Comparison of ENCODE assay signal across 21 cellular contexts in the genomic region with DNA sequence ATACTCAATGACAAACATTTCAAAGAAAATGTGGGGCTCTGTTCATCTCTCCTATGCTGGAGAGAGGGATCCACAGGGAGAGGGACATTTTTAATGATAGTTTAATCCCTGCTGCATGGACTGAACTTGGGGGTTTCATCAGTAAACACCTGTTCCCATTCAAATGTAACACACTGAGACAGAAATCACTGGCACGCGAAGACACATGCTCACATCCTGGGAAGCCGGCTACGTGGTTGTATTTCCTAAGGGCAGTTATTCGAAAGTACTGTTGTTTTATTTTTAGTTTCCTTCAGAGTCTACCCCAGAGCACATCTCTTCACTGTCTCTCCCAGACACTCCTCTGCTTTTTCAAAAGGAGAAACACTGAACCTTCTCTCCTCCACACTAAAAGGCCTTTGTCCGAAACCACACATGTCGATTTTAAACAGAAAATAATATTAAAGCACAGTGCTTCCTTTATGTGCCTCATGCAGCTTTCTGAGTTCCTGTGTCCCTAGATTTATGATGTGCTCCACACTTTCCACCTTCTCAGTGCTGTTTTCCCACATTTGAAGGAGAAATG. TPM values are rescaled to one million over a fixed set of nuclear protein-coding genes. Genes with fewer than 3 reads are reported as not detected.
DNase-seq lines count a peak whose midpoint lies in the region; ATAC-seq, FAIRE-seq and TF ChIP-seq lines count a peak whose summit lies in the region.
"Had no signal": no experiment of that assay in that cellular context is flagged by ENCODE, and none has a peak within 500 bp of the region (broad histone marks: within the 10 kb centered on the region; RNA-seq: fewer than 3 reads in every experiment).

No MANE protein-coding gene starts in this region.

- FAIRE-seq in HTR-8/SVneo (lab: Jason Lieb, UNC) = peak; percentile 26
- FAIRE-seq: A549 had no signal

- H3K27ac ChIP-seq in neural progenitor cell (no peak overlapping the region), left lung (no peak overlapping the region)
- H3K27ac ChIP-seq: A549, C4-2B had no signal

- H3K27me3 ChIP-seq in neural progenitor cell = no peaks in the 10 kb centered on the region
- H3K27me3 ChIP-seq in left lung = no peaks in the 10 kb centered on the region
- H3K27me3 ChIP-seq: MG63 had no signal

- in situ Hi-C loops in SK-MEL-5 (cut with HindIII; ENCODE audit: low pct_unique_long_range_greater_than_20kb, low sequenced_read_pairs) = no loop called here

- no peaks in the 10 kb centered on the region for H3K79me2 ChIP-seq in neural progenitor cell (ENCODE audit: low read depth)

- H3K27me3 Mint-ChIP-seq in neural progenitor cell (ENCODE audit: insufficient read depth, low read depth) = peaks cover 3% of the 10 kb centered on the region

- no peaks in the 10 kb centered on the region for H3K9me3 ChIP-seq in neural progenitor cell (ENCODE audit: low read depth)
- H3K9me3 ChIP-seq in left lung = no peaks in the 10 kb centered on the region
- H3K9me3 ChIP-seq: MG63 had no signal

- ATAC-seq in left lung = no peak
- no peak for ATAC-seq in HG02852 (IDR thresholded peaks at IDR 0.05; ENCODE audit: unreplicated experiment)
- ATAC-seq: A549 had no signal

- DNase-seq in HTR-8/SVneo (ENCODE audit: insufficient read length, low spot score) (no peak), SK-MEL-5 (ENCODE audit: low read depth, low spot score) (peak; percentile 88), foreskin melanocyte (peak; percentile 90), neural progenitor cell (ENCODE audit: low spot score) (no peak), left lung (no peak), erythroblast (lab: John Stamatoyannopoulos, UW) (no peak), COLO668 (lab: John Stamatoyannopoulos, UW; ENCODE audit: unreplicated experiment) (no peak)
- DNase-seq: DMS79 treated with DMSO at 0.1 percent for 48 hours, H7, HFFc6, MG63, NCI-H1048, NCI-H146, NCI-H2081, NCI-H510A, NCI-H774, RPMI8226, SIG-M5 had no signal

- H3K9ac ChIP-seq in neural progenitor cell = no peak overlapping the region

- TF ChIP-seq POLR2A in erythroblast (IDR thresholded peaks at IDR 0.05; ENCODE audit: low read length) = no peak

- no peaks in the 10 kb centered on the region for H3F3A ChIP-seq in neural progenitor cell (ENCODE audit: low read depth)

- no peak overlapping the region for H3K4me3 ChIP-seq in neural progenitor cell
- no peak overlapping the region for H3K4me3 ChIP-seq in left lung
- H3K4me3 ChIP-seq: A549, MG63 had no signal

- no peaks in the 10 kb centered on the region for H3K4me1 ChIP-seq in neural progenitor cell
- H3K4me1 ChIP-seq in left lung = no peaks in the 10 kb centered on the region
- H3K4me1 ChIP-seq: A549 had no signal

- H3K4me1 Mint-ChIP-seq in neural progenitor cell = no peaks in the 10 kb centered on the region

- H4K20me1 ChIP-seq in neural progenitor cell (ENCODE audit: low read depth) = no peaks in the 10 kb centered on the region

- peaks cover 2% of the 10 kb centered on the region for H3K9me3 Mint-ChIP-seq in neural progenitor cell
- H3K9me3 Mint-ChIP-seq: HFFc6 had no signal

- H3K4me3 Mint-ChIP-seq in neural progenitor cell = no peak overlapping the region
- H3K4me3 Mint-ChIP-seq: HFFc6 had no signal

- intact Hi-C loops in left lung (cut with DNase I) = no loop called here

- no peak for TF ChIP-seq CTCF in neural progenitor cell (IDR thresholded peaks at IDR 0.05)
- TF ChIP-seq CTCF in left lung (IDR thresholded peaks at IDR 0.05) = no peak

- H2AFZ ChIP-seq in neural progenitor cell (replicated peaks) = no peak overlapping the region

- H3K36me3 ChIP-seq in neural progenitor cell (no peaks in the 10 kb centered on the region), left lung (no peaks in the 10 kb centered on the region)
- H3K36me3 ChIP-seq: MG63 had no signal

- no peaks in the 10 kb centered on the region for H3K36me3 Mint-ChIP-seq in neural progenitor cell

- no peak overlapping the region for H3K4me2 ChIP-seq in neural progenitor cell
- H3K4me2 ChIP-seq: A549 had no signal

- H3K27ac Mint-ChIP-seq in neural progenitor cell = peak overlapping the region; percentile 32
- H3K27ac Mint-ChIP-seq: HFFc6 had no signal

RNA-seq across cellular contexts. Expression of gene PTHLH, which starts 52.8 kb away (rescaled TPM):
- 0.16 and 0.37 TPM in 2 replicates for total RNA-seq in SK-MEL-5 (2014; rRNA removed; shearing (Covaris generic))
- 0.60 and 1.1 TPM in 2 replicates for polyA plus RNA-seq in SK-MEL-5 (2015; cell fraction: cytosol; rRNA removed)
- 3.4 TPM in 1 of 2 replicates, not detected in the other for polyA plus RNA-seq in SK-MEL-5 (2015; cell fraction: nucleus; rRNA removed)
- total RNA-seq in neural progenitor cell (ENCODE audit: low replicate concordance) (not detected in 2 replicates), left lung (under 1 TPM; 0.76 to 0.94 TPM)

Comparison
In these comparisons a context has a peak if more than half of its experiments do, and no peak if none do; other contexts are left out.
1. DNase-seq: peak in SK-MEL-5 (single experiment) and foreskin melanocyte (single experiment); none in HTR-8/SVneo (single experiment), neural progenitor cell (single experiment), left lung (0 of 2), erythroblast (0 of 2) and COLO668 (single experiment).